In genomic region chr20:46406986-46407670, GRCh38 we compare ENCODE assay signal across 8 cellular contexts. TPM values are rescaled to one million over a fixed set of nuclear protein-coding genes. Genes with fewer than 3 reads are reported as not detected.
A peak's percentile ranks its signal among the peaks of the same experiment; 100 is the strongest.
DNase-seq lines count a peak whose midpoint lies in the region; ATAC-seq lines count a peak whose summit lies in the region.

No MANE protein-coding gene starts in this region.

- H3K9me3 Mint-ChIP-seq in activated CD4-positive, alpha-beta memory T cell treated with anti-CD3 and anti-CD28 coated beads for 36 hours, result no peaks in the 10 kb centered on the region
- no peaks in the 10 kb centered on the region for H3K9me3 Mint-ChIP-seq in effector memory CD8-positive, alpha-beta T cell

- H3K4me3 Mint-ChIP-seq in activated CD4-positive, alpha-beta memory T cell treated with anti-CD3 and anti-CD28 coated beads for 36 hours, result peak overlapping the region; percentile 90
- peak overlapping the region; percentile 94 to 96 for H3K4me3 Mint-ChIP-seq in effector memory CD8-positive, alpha-beta T cell

- H3K27ac Mint-ChIP-seq in activated CD4-positive, alpha-beta memory T cell treated with anti-CD3 and anti-CD28 coated beads for 36 hours, result peak overlapping the region; percentile 92
- H3K27ac Mint-ChIP-seq in effector memory CD8-positive, alpha-beta T cell, result peak overlapping the region; percentile 96 to 98

- H3K4me3 ChIP-seq in muscle layer of duodenum (ENCODE audit: low read depth in 1 of 2, low read length in 2 of 2), result peak overlapping the region; percentile 80 to 88

- H3K27ac ChIP-seq in muscle layer of duodenum (ENCODE audit: low read length), result peak overlapping the region; percentile 66

- DNase-seq in NCI-H2171 treated with DMSO at 0.1 percent for 48 hours (lab: John Stamatoyannopoulos, UW), result peak; percentile 90
- DNase-seq in activated CD4-positive, alpha-beta memory T cell treated with anti-CD3 and anti-CD28 coated beads for 36 hours, result peak; percentile 94
- DNase-seq in effector memory CD8-positive, alpha-beta T cell, result peak in 2 of 3 experiments; percentile 55 to 61
- DNase-seq in stimulated activated CD8-positive, alpha-beta memory T cell treated with anti-CD3 and anti-CD28 coated beads, Interleukin-7, amount 100 ng/mL, for 24 hours (ENCODE audit: low read depth), result peak; percentile 71
- no peak for DNase-seq in GM19240 (ENCODE audit: insufficient read length, low spot score)

- CTCF ChIA-PET in activated CD4-positive, alpha-beta memory T cell treated with anti-CD3 and anti-CD28 coated beads for 36 hours (lab: Charles Lee), result interaction anchor here (0.6 to 3.4 kb wide), 16 partner anchors 30 to 395 kb away, joined by 3 to 19 read pairs (median 3); no protein-coding TSS in a partner anchor

- no peaks in the 10 kb centered on the region for H3K36me3 ChIP-seq in muscle layer of duodenum (ENCODE audit: control insufficient read depth in 1 of 2, insufficient read depth in 2 of 2, low read length in 2 of 2)

- intact Hi-C loops in activated CD4-positive, alpha-beta memory T cell treated with anti-CD3 and anti-CD28 coated beads for 36 hours (cut with micrococcal nuclease), result loop anchor here (1.0 to 2.0 kb wide), 3 partner anchors 8 to 282 kb away; partner anchors contain the start of gene TP53RK

- H3K27me3 Mint-ChIP-seq in activated CD4-positive, alpha-beta memory T cell treated with anti-CD3 and anti-CD28 coated beads for 36 hours, result no peaks in the 10 kb centered on the region
- H3K27me3 Mint-ChIP-seq in effector memory CD8-positive, alpha-beta T cell, result no peaks in the 10 kb centered on the region

- peaks cover 56% of the 10 kb centered on the region for H3K4me1 Mint-ChIP-seq in activated CD4-positive, alpha-beta memory T cell treated with anti-CD3 and anti-CD28 coated beads for 36 hours (ENCODE audit: low read depth)
- H3K4me1 Mint-ChIP-seq in effector memory CD8-positive, alpha-beta T cell (ENCODE audit: low read depth in 2 of 2), result peaks cover 37 to 48% of the 10 kb centered on the region in 2 donors

- H3K4me1 ChIP-seq in muscle layer of duodenum (ENCODE audit: control insufficient read depth in 1 of 2, insufficient read depth in 2 of 2, low read length in 2 of 2), result peaks cover 16 to 35% of the 10 kb centered on the region in 2 donors

- H3K27me3 ChIP-seq in muscle layer of duodenum (ENCODE audit: low read depth, low read length), result no peaks in the 10 kb centered on the region

- POLR2A ChIA-PET in activated CD4-positive, alpha-beta memory T cell treated with anti-CD3 and anti-CD28 coated beads for 36 hours (lab: Charles Lee), result interaction anchor here (0.6 to 1.9 kb wide), 7 partner anchors 9 to 390 kb away, joined by 3 to 20 read pairs (median 3); partner anchors contain the start of gene TP53RK

- ATAC-seq in GM18858 (IDR thresholded peaks at IDR 0.05; ENCODE audit: unreplicated experiment) (peak; percentile 36), HG03039 (IDR thresholded peaks at IDR 0.05; ENCODE audit: unreplicated experiment) (peak; percentile 30)
- ATAC-seq in effector memory CD8-positive, alpha-beta T cell (replicated peaks), result peak; percentile 54

- peaks cover 3% of the 10 kb centered on the region for H3K36me3 Mint-ChIP-seq in activated CD4-positive, alpha-beta memory T cell treated with anti-CD3 and anti-CD28 coated beads for 36 hours
- peaks cover 23% of the 10 kb centered on the region for H3K36me3 Mint-ChIP-seq in effector memory CD8-positive, alpha-beta T cell (ENCODE audit: insufficient read depth)

- H3K9me3 ChIP-seq in muscle layer of duodenum (ENCODE audit: control insufficient read depth in 1 of 2, low read length in 2 of 2), result no peaks in the 10 kb centered on the region

RNA-seq across cellular contexts. Expression of gene ELMO2, which starts 0.7 kb away (rescaled TPM):
- total RNA-seq in activated CD4-positive, alpha-beta memory T cell treated with anti-CD3 and anti-CD28 coated beads for 36 hours, result 10 to 100 TPM; 57.4 to 64.1 TPM
